In genomic region chr2:234986866-234987720, GRCh38 we compare ENCODE assay signal across 21 cellular contexts. TPM values are rescaled to one million over a fixed set of nuclear protein-coding genes. Genes with fewer than 3 reads are reported as not detected.
"Had no signal": no experiment of that assay in that cellular context is flagged by ENCODE, and none has a peak within 500 bp of the region (broad histone marks: within the 10 kb centered on the region; RNA-seq: fewer than 3 reads in every experiment).

No MANE protein-coding gene starts in this region.

- H3K36me3 Mint-ChIP-seq: activated naive CD8-positive, alpha-beta T cell; immature natural killer cell; memory B cell; naive thymus-derived CD4-positive, alpha-beta T cell; stimulated activated memory B cell treated with anti-CD40 and anti-IgM and Interleukin-4, amounts not matched to agents 10 μg/mL and 1 μg/mL and 100 μg/mL, for 72 hours had no signal

- H3K27me3 ChIP-seq: esophagus muscularis mucosa, heart right ventricle, neural progenitor cell, ovary, thyroid gland had no signal

- H3K9me3 Mint-ChIP-seq: central memory CD8-positive, alpha-beta T cell; immature natural killer cell; memory B cell; stimulated activated memory B cell treated with anti-CD40 and anti-IgM and Interleukin-4, amounts not matched to agents 10 μg/mL and 1 μg/mL and 100 μg/mL, for 72 hours had no signal

- FAIRE-seq: endometrium, TTC549, urothelium cell line had no signal

- H3K4me1 Mint-ChIP-seq: central memory CD8-positive, alpha-beta T cell; immature natural killer cell had no signal

- H3K27ac ChIP-seq: coronary artery, esophagus muscularis mucosa, heart right ventricle, neural progenitor cell, ovary, thyroid gland had no signal

- H3K4me3 ChIP-seq: coronary artery, esophagus muscularis mucosa, heart right ventricle, neural progenitor cell, ovary, smooth muscle cell, thyroid gland had no signal

- H3K4me3 Mint-ChIP-seq: activated naive CD8-positive, alpha-beta T cell; central memory CD8-positive, alpha-beta T cell; immature natural killer cell; memory B cell; naive thymus-derived CD4-positive, alpha-beta T cell; neural progenitor cell; stimulated activated memory B cell treated with anti-CD40 and anti-IgM and Interleukin-4, amounts not matched to agents 10 μg/mL and 1 μg/mL and 100 μg/mL, for 72 hours had no signal

- H3K9ac ChIP-seq: neural progenitor cell had no signal

- H3K36me3 ChIP-seq: esophagus muscularis mucosa, heart right ventricle, neural progenitor cell, ovary, thyroid gland had no signal

- H3K27me3 Mint-ChIP-seq: activated naive CD8-positive, alpha-beta T cell had no signal

- H3K9me3 ChIP-seq: esophagus muscularis mucosa, ovary, thyroid gland had no signal

- H2AFZ ChIP-seq: neural progenitor cell had no signal

- H3K4me2 ChIP-seq: neural progenitor cell, smooth muscle cell had no signal

- DNase-seq: activated CD4-positive, alpha-beta T cell treated with anti-CD3 and anti-CD28 coated beads, Interleukin-2, amount 50 U/mL, for 48 hours; amniotic stem cell; heart right ventricle; immature natural killer cell; ovary; stimulated activated CD4-positive, alpha-beta T cell treated with anti-CD3 and anti-CD28 coated beads, Interleukin-4, amount 100 ng/mL, for 24 hours; T-helper 2 cell; thyroid gland had no signal

- H3K27ac Mint-ChIP-seq: activated naive CD8-positive, alpha-beta T cell; immature natural killer cell; memory B cell; naive thymus-derived CD4-positive, alpha-beta T cell; neural progenitor cell; stimulated activated memory B cell treated with anti-CD40 and anti-IgM and Interleukin-4, amounts not matched to agents 10 μg/mL and 1 μg/mL and 100 μg/mL, for 72 hours had no signal

- ATAC-seq: heart right ventricle; naive thymus-derived CD4-positive, alpha-beta T cell; sciatic nerve; stimulated activated memory B cell treated with anti-CD40 and anti-IgM and Interleukin-4, amounts not matched to agents 10 μg/mL and 1 μg/mL and 100 μg/mL, for 72 hours had no signal

RNA-seq across cellular contexts. Expression of gene SH3BP4, which starts 35.3 kb away (rescaled TPM):
- polyA plus RNA-seq: naive thymus-derived CD4-positive, alpha-beta T cell had no signal
